8 cellular contexts compared by ENCODE assay signal in genomic region chr15:72784233-72784876, GRCh38. TPM values are rescaled to one million over a fixed set of nuclear protein-coding genes. Genes with fewer than 3 reads are reported as not detected.
DNase-seq lines count a peak whose midpoint lies in the region; ATAC-seq, FAIRE-seq and TF ChIP-seq lines count a peak whose summit lies in the region.

No MANE protein-coding gene starts in this region.

- H3K36me3 ChIP-seq in K562 (ENCODE audit: control insufficient read depth, insufficient read depth, low read length) (peaks cover 28% of the 10 kb centered on the region; the same call in 2 of the 3 replicates), iPS-15b (ENCODE audit: control insufficient read depth, insufficient read depth, low read length) (no peaks in the 10 kb centered on the region), gastrocnemius medialis (no peaks in the 10 kb centered on the region)

- ATAC-seq in GM21529 (IDR thresholded peaks at IDR 0.05; ENCODE audit: unreplicated experiment) (peak; percentile 13), K562 (peak; percentile 75), gastrocnemius medialis (peak; percentile 72 to 76)

- TF ChIP-seq EP300 in K562 (IDR thresholded peaks at IDR 0.05; ENCODE audit: low read length) = no peak

- peak; percentile 54 for FAIRE-seq in K562 (lab: Jason Lieb, UNC)

- H3K9ac ChIP-seq in K562 (ENCODE audit: insufficient read depth in 1 of 2, low read depth in 2 of 2, low read length in 2 of 2) = peak overlapping the region; percentile 87 to 96
- H3K9ac ChIP-seq in iPS-15b (ENCODE audit: low read depth, low read length) = peak overlapping the region; percentile 39

- no peaks in the 10 kb centered on the region for H3K9me1 ChIP-seq in K562 (ENCODE audit: control insufficient read depth, insufficient read depth, low read length)

- POLR2A ChIA-PET in K562 (lab: Yijun Ruan, JAX) = no interaction called here

- H3K4me1 ChIP-seq in K562 (replicated peaks in 1 of 2; ENCODE audit: control insufficient read depth in 2 of 2, insufficient read depth in 2 of 2, low read length in 2 of 2) (peaks cover 11 to 13% of the 10 kb centered on the region in 2 experiments; a peak in 4 of 5 replicates), iPS-15b (ENCODE audit: control insufficient read depth, insufficient read depth, low read length) (peaks cover 7% of the 10 kb centered on the region), gastrocnemius medialis (peaks cover 20 to 35% of the 10 kb centered on the region in 2 donors)

- H3K4me3 ChIP-seq in K562 (peak overlapping the region; percentile 98), iPS-15b (ENCODE audit: low read depth, low read length) (peak overlapping the region; percentile 80), gastrocnemius medialis (peak overlapping the region; percentile 86 to 99 (median 94))

- H4K20me1 ChIP-seq in K562 (replicated peaks; ENCODE audit: control insufficient read depth, insufficient read depth, low read length) = peaks cover 4% of the 10 kb centered on the region; the same call in 1 of the 2 replicates

- H3K79me2 ChIP-seq in K562 (ENCODE audit: control insufficient read depth, insufficient read depth, low read length) = peaks cover 40% of the 10 kb centered on the region

- in situ Hi-C loops in K562 (cut with MboI) = loop anchor here (10.0 to 25.0 kb wide), 2 partner anchors 290 to 1303 kb away; partner anchors contain the start of gene GOLGA6A
- in situ Hi-C loops in gastrocnemius medialis (cut with MboI; ENCODE audit: low sequenced_read_pairs in 4 of 4) = loop anchor here in 1 of 4 donors (25.0 kb wide), 1 partner anchor 453 kb away; no protein-coding TSS in a partner anchor

- peak; percentile 66 to 69 for TF ChIP-seq RAD21 in K562 (CRISPR knock-in tag; conservative IDR thresholded peaks at IDR 0.05 in 1 of 2, IDR thresholded peaks at IDR 0.05 in 1 of 2)

- H3K27me3 ChIP-seq in K562 (ENCODE audit: control insufficient read depth in 2 of 2, insufficient read depth in 2 of 2, low read length in 2 of 2) (no peaks in the 10 kb centered on the region), iPS-15b (ENCODE audit: control insufficient read depth, insufficient read depth, low read length) (no peaks in the 10 kb centered on the region), gastrocnemius medialis (no peaks in the 10 kb centered on the region)

- H3K9me3 ChIP-seq in K562 (replicated peaks; ENCODE audit: control insufficient read depth, insufficient read depth, low read depth, low read length) (no peaks in the 10 kb centered on the region), iPS-15b (ENCODE audit: control insufficient read depth, insufficient read depth, low read length) (no peaks in the 10 kb centered on the region), gastrocnemius medialis (no peaks in the 10 kb centered on the region)

- no peak for TF ChIP-seq POLR2A in K562 (conservative IDR thresholded peaks at IDR 0.05)
- no peak for TF ChIP-seq POLR2A in gastrocnemius medialis (IDR thresholded peaks at IDR 0.05)

- peak overlapping the region; percentile 95 for H3K4me2 ChIP-seq in K562 (ENCODE audit: insufficient read depth, low read length)

- TF ChIP-seq CTCF in K562 (IDR thresholded peaks at IDR 0.05 in 2 of 3, conservative IDR thresholded peaks at IDR 0.05 in 1 of 3; ENCODE audit: insufficient read depth in 2 of 3, low read depth in 1 of 3, low read length in 3 of 3) (peak; percentile 48 to 78 (median 74)), gastrocnemius medialis (IDR thresholded peaks at IDR 0.05 in 4 of 5, conservative IDR thresholded peaks at IDR 0.05 in 1 of 5) (peak; percentile 34 to 66 (median 47))

- CTCF ChIA-PET in K562 (lab: Yijun Ruan, JAX; ENCODE audit: low intra/inter-chr PET ratio) = interaction anchor here (0.6 kb wide), 1 partner anchor 487 kb away, joined by 3 read pairs; no protein-coding TSS in a partner anchor

- 28% methylated on average over 16 of the region's 16 CpGs for WGBS in K562 (ENCODE audit: insufficient coverage, low coverage, missing lambda C conversion rate)

- no TSS peak for BruUV-seq in K562 (replicated peaks; lab: Mats Ljungman, UMichigan)

- peak overlapping the region; percentile 92 for H3K27ac ChIP-seq in K562 (ENCODE audit: extremely low read depth, low read depth, low read length)
- H3K27ac ChIP-seq in gastrocnemius medialis = peak overlapping the region; percentile 94 to 96 (median 96)

- peak; percentile 82 for DNase-seq in EH (ENCODE audit: low read depth)
- DNase-seq in KG1 (lab: John Stamatoyannopoulos, UW) = peak; percentile 89
- DNase-seq in OCI-M2 (lab: John Stamatoyannopoulos, UW; ENCODE audit: unreplicated experiment) = peak; percentile 68
- DNase-seq in K562 (ENCODE audit: extremely low read depth in 1 of 4, low spot score in 3 of 4) = peak; percentile 49 to 80 (median 60)
- peak; percentile 35 for DNase-seq in gastrocnemius medialis
- no peak for DNase-seq in T-helper 9 cell

- peak overlapping the region; percentile 99 for H2AFZ ChIP-seq in K562 (ENCODE audit: low read depth, low read length)

- intact Hi-C loops in K562 (cut with micrococcal nuclease) = loop anchor here (10.0 kb wide), 1 partner anchor 460 kb away; no protein-coding TSS in a partner anchor
- intact Hi-C loops in gastrocnemius medialis (cut with DNase I; ENCODE audit: low total_unique reads) = loop anchor here (2.0 to 5.0 kb wide), 4 partner anchors 53 to 488 kb away; partner anchors contain the start of gene ARIH1

RNA-seq across cellular contexts. Expression of gene ADPGK, which starts 0.8 kb away (rescaled TPM):
- total RNA-seq in K562 (2011; cell fraction: chromatin; rRNA removed; ENCODE audit: low replicate concordance) = 139 and 159 TPM in 2 replicates
- 115 and 135 TPM in 2 replicates for total RNA-seq in K562 (2011; cell fraction: nucleolus; rRNA removed)
- 131 and 142 TPM in 2 replicates for total RNA-seq in K562 (2011; cell fraction: nucleoplasm; rRNA removed)
- total RNA-seq in K562 (2014; rRNA removed) = 43.1 and 50.7 TPM in 2 replicates
- 48.5 and 50.4 TPM in 2 replicates for total RNA-seq in K562 (2014; rRNA removed; fragmentation: Illumina TruSeq; extraction: Trizol)
- 58.3 and 59.7 TPM in 2 replicates for total RNA-seq in K562 (2015; rRNA removed; fragmentation: Illumina TruSeq; extraction: Trizol)
- 40.3 and 45.3 TPM in 2 replicates for total RNA-seq in K562 (2021)
- polyA plus RNA-seq in K562 (2011; rRNA removed) = 89.7 and 97.4 TPM in 2 replicates
- polyA plus RNA-seq in K562 (2011; cell fraction: cytosol; rRNA removed) = 56.3 and 64.5 TPM in 2 replicates
- polyA plus RNA-seq in K562 (2011; cell fraction: nucleus; rRNA removed) = 79.3 and 86.1 TPM in 2 replicates
- 29.5 and 33.0 TPM in 2 replicates for polyA plus RNA-seq in K562 (2012)
- polyA plus RNA-seq in K562 (2014; fragmentation: Illumina TruSeq; extraction: Trizol) = 47.4 and 59.0 TPM in 2 replicates
- polyA plus RNA-seq in K562 (2014; fragmentation: Nextera tagmentation; extraction: Ambion mirVana) = 10 to 100 TPM; 13.4 to 16.0 TPM
- polyA plus RNA-seq in K562 (2014; rRNA removed) = 55.7 and 67.1 TPM in 2 replicates
- 60.4 and 68.2 TPM in 2 replicates for polyA minus RNA-seq in K562 (2011; rRNA and poly(A)+ RNA removed)
- polyA minus RNA-seq in K562 (2011; cell fraction: cytosol; rRNA and poly(A)+ RNA removed) = 28.1 and 29.3 TPM in 2 replicates
- 49.1 and 67.0 TPM in 2 replicates for polyA minus RNA-seq in K562 (2011; cell fraction: nucleus; rRNA and poly(A)+ RNA removed)
- total RNA-seq in gastrocnemius medialis = 10 to 100 TPM; 13.4 to 23.2 (median 17.2) TPM

Comparison
In these comparisons a context has a peak if more than half of its experiments do, and no peak if none do; other contexts are left out.
1. ATAC-seq: peak in every context shown above with its lines; median percentile 75 in K562; 74 in gastrocnemius medialis; 13 in GM21529.